ENCODE assay signal across 16 cellular contexts in the genomic region with DNA sequence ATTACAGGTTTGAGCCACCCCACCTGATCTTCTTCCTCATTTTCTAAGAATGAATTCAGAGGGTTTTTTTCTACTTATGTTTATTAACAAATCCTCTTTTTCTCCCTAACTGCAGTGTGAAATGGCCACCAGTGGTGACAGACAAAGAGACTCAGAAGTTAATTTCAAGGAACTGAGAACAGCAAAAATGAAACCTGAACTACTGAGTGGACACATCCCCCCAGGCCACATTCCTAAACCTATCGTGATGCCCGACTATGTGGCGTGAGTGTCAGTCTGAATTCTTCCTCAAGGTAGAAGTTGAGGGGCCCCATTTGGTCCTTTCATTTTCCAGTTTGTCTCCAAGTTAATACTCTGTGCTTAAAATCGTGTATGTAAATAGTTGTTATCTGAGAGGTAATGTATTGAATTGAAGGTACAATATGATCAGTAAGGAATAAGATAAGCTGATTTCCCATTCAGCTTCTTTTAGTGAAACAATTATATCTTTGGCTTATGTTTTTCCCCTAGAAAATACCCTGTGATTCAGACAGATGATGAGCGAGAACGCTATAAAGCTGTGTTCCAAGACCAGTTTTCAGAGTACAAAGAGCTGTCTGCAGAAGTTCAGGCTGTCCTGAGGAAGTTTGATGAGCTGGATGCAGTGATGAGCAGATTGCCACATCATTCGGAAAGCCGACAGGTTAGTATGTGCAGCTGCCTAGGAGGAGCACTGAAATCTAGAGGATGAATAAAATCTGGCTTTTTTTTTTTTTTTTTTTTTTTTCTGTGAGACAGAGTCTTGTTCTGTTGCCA. TPM values are rescaled to one million over a fixed set of nuclear protein-coding genes. Genes with fewer than 3 reads are reported as not detected.
DNase-seq lines count a peak whose midpoint lies in the region; ATAC-seq and TF ChIP-seq lines count a peak whose summit lies in the region.
"Had no signal": no experiment of that assay in that cellular context is flagged by ENCODE, and none has a peak within 500 bp of the region (broad histone marks: within the 10 kb centered on the region; RNA-seq: fewer than 3 reads in every experiment).

No MANE protein-coding gene starts in this region.

- H3K27ac ChIP-seq in VCaP = peak overlapping the region; percentile 85
- H3K27ac ChIP-seq: colonic mucosa, uterus had no signal

- H3K4me1 ChIP-seq in mucosa of descending colon (ENCODE audit: low read depth) = no peaks in the 10 kb centered on the region
- H3K4me1 ChIP-seq: colonic mucosa, uterus had no signal

- intact Hi-C loops in mucosa of descending colon (cut with DNase I, micrococcal nuclease) (no loop called here), cardiac septum (cut with DNase I) (no loop called here)

- no peak overlapping the region for H3K4me3 ChIP-seq in mucosa of descending colon
- H3K4me3 ChIP-seq: colonic mucosa, uterus had no signal

- H3K9me3 ChIP-seq in mucosa of descending colon = no peaks in the 10 kb centered on the region
- H3K9me3 ChIP-seq: colonic mucosa, uterus had no signal

- ATAC-seq in GM18502 (IDR thresholded peaks at IDR 0.05; ENCODE audit: poor library complexity, unreplicated experiment) (peak; percentile 78), GM19455 (IDR thresholded peaks at IDR 0.05; ENCODE audit: unreplicated experiment) (peak; percentile 65), HG02973 (IDR thresholded peaks at IDR 0.05; ENCODE audit: unreplicated experiment) (peak; percentile 69), mucosa of descending colon (no peak)

- DNase-seq in mucosa of descending colon (no peak), cardiac septum (ENCODE audit: low spot score) (no peak), cerebellar cortex (ENCODE audit: low spot score) (no peak)
- DNase-seq in activated CD8-positive, alpha-beta memory T cell treated with anti-CD3 and anti-CD28 coated beads, Interleukin-2, amount 50 U/mL, for 4 hours = no peak
- DNase-seq: activated CD4-positive, alpha-beta T cell treated with anti-CD3 and anti-CD28 coated beads, Interleukin-2, amount 50 U/mL, for 4 hours; colonic mucosa; naive B cell; NCI-H1417; NCI-H774; small intestine; SW 1271; uterus had no signal

- H3K36me3 ChIP-seq in mucosa of descending colon (ENCODE audit: low read depth) = no peaks in the 10 kb centered on the region
- H3K36me3 ChIP-seq: colonic mucosa, uterus had no signal

- no peak for TF ChIP-seq CTCF in VCaP (conservative IDR thresholded peaks at IDR 0.05)
- TF ChIP-seq CTCF in mucosa of descending colon (IDR thresholded peaks at IDR 0.05) = no peak

RNA-seq across cellular contexts. Expression of gene MARVELD2, which starts 17.7 kb away (rescaled TPM):
- total RNA-seq in mucosa of descending colon = 10 to 100 TPM; 22.9 to 63.1 (median 48.0) TPM
- total RNA-seq in cardiac septum = 0.62 TPM

RNA-seq across cellular contexts. Expression of gene OCLN, which starts 60.0 kb away (rescaled TPM):
- total RNA-seq in mucosa of descending colon (100 to 1,000 TPM in 2 of 3 donors, 10 to 100 TPM in 1; 50.2 to 134 (median 130) TPM), cardiac septum (0.51 TPM)

Comparison
In these comparisons a context has a peak if more than half of its experiments do, and no peak if none do; other contexts are left out.
1. RNA of gene MARVELD2, which starts 17.7 kb away (total RNA-seq): 22.9 to 63.1 TPM in mucosa of descending colon; 0.62 TPM in cardiac septum (single experiment); every median in the first group is over 10 times any median in the second.
2. RNA of gene OCLN, which starts 60.0 kb away (total RNA-seq): 50.2 to 134 TPM in mucosa of descending colon; 0.51 TPM in cardiac septum (single experiment); every median in the first group is over 10 times any median in the second.